Comparison of ENCODE assay signal across 1 cellular context in genomic region chr14:68674538-68675232, GRCh38.
TF ChIP-seq lines count a peak whose summit lies in the region.

No MANE protein-coding gene starts in this region.

TF ChIP-seq in SK-N-SH treated with all-trans-retinoic acid at 6 μM for 48 hours, 23 proteins besides CTCF, POLR2A, EP300 and RAD21 (continued from another document):
- no peak for TF ChIP-seq TSHZ2 (CRISPR knock-in tag; IDR thresholded peaks at IDR 0.05)
